ENCODE assay signal across 8 cellular contexts in genomic region chr12:89350661-89351488, GRCh38. TPM values are rescaled to one million over a fixed set of nuclear protein-coding genes. Genes with fewer than 3 reads are reported as not detected.
A peak's percentile ranks its signal among the peaks of the same experiment; 100 is the strongest.
DNase-seq lines count a peak whose midpoint lies in the region; ATAC-seq and TF ChIP-seq lines count a peak whose summit lies in the region.

No MANE protein-coding gene starts in this region.

- H3K27ac Mint-ChIP-seq in activated T-helper 17 cell treated with anti-CD3 and anti-CD28 coated beads, Interleukin-2, amount 50 U/mL, for 72 hours = peak overlapping the region; percentile 97
- H3K27ac Mint-ChIP-seq in glutamatergic neuron (ENCODE audit: unreplicated experiment) (peak overlapping the region; percentile 72), progenitor cell of endocrine pancreas (peak overlapping the region; percentile 99)

- peak overlapping the region; percentile 80 for H3K27ac ChIP-seq in AG04450 (ENCODE audit: low read depth, low read length)
- H3K27ac ChIP-seq in HUES6 (ENCODE audit: low read depth, low read length) = peak overlapping the region; percentile 72; the same call in 1 of the 2 replicates

- H3K36me3 Mint-ChIP-seq in activated T-helper 17 cell treated with anti-CD3 and anti-CD28 coated beads, Interleukin-2, amount 50 U/mL, for 72 hours (ENCODE audit: low read depth) = peaks cover 66% of the 10 kb centered on the region
- H3K36me3 Mint-ChIP-seq in glutamatergic neuron (ENCODE audit: unreplicated experiment) (no peaks in the 10 kb centered on the region), progenitor cell of endocrine pancreas (ENCODE audit: insufficient read depth) (peaks cover 22% of the 10 kb centered on the region)

- DNase-seq in AG04450 (ENCODE audit: low read depth, low spot score) (no peak), glutamatergic neuron (no peak), progenitor cell of endocrine pancreas (ENCODE audit: low spot score, unreplicated experiment) (no peak), inferior parietal cortex (ENCODE audit: extremely low spot score) (no peak), NCI-H510A treated with DMSO at 0.1 percent for 48 hours (lab: John Stamatoyannopoulos, UW) (no peak)

- POLR2A ChIA-PET in AG04450 (lab: Yijun Ruan, JAX) = interaction anchor here (1.0 to 4.5 kb wide), 5 partner anchors 101 to 331 kb away, joined by 3 to 41 read pairs (median 5); no protein-coding TSS in a partner anchor

- H3K27me3 Mint-ChIP-seq in activated T-helper 17 cell treated with anti-CD3 and anti-CD28 coated beads, Interleukin-2, amount 50 U/mL, for 72 hours = no peaks in the 10 kb centered on the region
- H3K27me3 Mint-ChIP-seq in glutamatergic neuron (ENCODE audit: unreplicated experiment) = peaks cover 20% of the 10 kb centered on the region
- H3K27me3 Mint-ChIP-seq in progenitor cell of endocrine pancreas = no peaks in the 10 kb centered on the region

- no peaks in the 10 kb centered on the region for H3K27me3 ChIP-seq in AG04450 (ENCODE audit: control insufficient read depth, insufficient read depth, low read length)
- H3K27me3 ChIP-seq in HUES6 (ENCODE audit: control insufficient read depth, insufficient read depth, low read length) = peaks cover 68% of the 10 kb centered on the region

- ATAC-seq in activated T-helper 17 cell treated with anti-CD3 and anti-CD28 coated beads, Interleukin-2, amount 50 U/mL, for 72 hours (replicated peaks) = no peak
- ATAC-seq in esophagus mucosa = no peak

- H3K4me3 Mint-ChIP-seq in activated T-helper 17 cell treated with anti-CD3 and anti-CD28 coated beads, Interleukin-2, amount 50 U/mL, for 72 hours = peak overlapping the region; percentile 91
- H3K4me3 Mint-ChIP-seq in glutamatergic neuron (ENCODE audit: unreplicated experiment) = peak overlapping the region; percentile 96
- H3K4me3 Mint-ChIP-seq in progenitor cell of endocrine pancreas (ENCODE audit: low read depth) = peak overlapping the region; percentile 95

- peak overlapping the region; percentile 97 for H3K9ac ChIP-seq in HUES6 (ENCODE audit: low read length)

- TF ChIP-seq CTCF in AG04450 (IDR thresholded peaks at IDR 0.05; ENCODE audit: low read depth, low read length) (no peak), glutamatergic neuron (IDR thresholded peaks at IDR 0.05; ENCODE audit: partially characterized antibody, unreplicated experiment) (no peak), progenitor cell of endocrine pancreas (IDR thresholded peaks at IDR 0.05; ENCODE audit: unreplicated experiment) (no peak)

- CTCF ChIA-PET in AG04450 (lab: Charles Lee) = interaction anchor here (0.7 to 7.3 kb wide), 3 partner anchors 34 to 333 kb away, joined by 3 to 48 read pairs (median 36); no protein-coding TSS in a partner anchor

- peaks cover 36% of the 10 kb centered on the region for H3K36me3 ChIP-seq in HUES6 (ENCODE audit: control insufficient read depth, insufficient read depth, low read length)

- no peaks in the 10 kb centered on the region; the same call in 1 of the 2 replicates for H3K9me3 ChIP-seq in AG04450 (ENCODE audit: control insufficient read depth, insufficient read depth, low read length)
- H3K9me3 ChIP-seq in HUES6 (ENCODE audit: control insufficient read depth, insufficient read depth, low read depth, low read length) = no peaks in the 10 kb centered on the region

- peaks cover 52% of the 10 kb centered on the region for H3K4me1 ChIP-seq in HUES6 (ENCODE audit: control insufficient read depth, insufficient read depth, low read length)

- no peaks in the 10 kb centered on the region for H3K9me3 Mint-ChIP-seq in activated T-helper 17 cell treated with anti-CD3 and anti-CD28 coated beads, Interleukin-2, amount 50 U/mL, for 72 hours
- H3K9me3 Mint-ChIP-seq in glutamatergic neuron (ENCODE audit: unreplicated experiment) = peaks cover 22% of the 10 kb centered on the region
- no peaks in the 10 kb centered on the region for H3K9me3 Mint-ChIP-seq in progenitor cell of endocrine pancreas (ENCODE audit: low read depth)

- peaks cover 29% of the 10 kb centered on the region for H3K4me1 Mint-ChIP-seq in activated T-helper 17 cell treated with anti-CD3 and anti-CD28 coated beads, Interleukin-2, amount 50 U/mL, for 72 hours
- H3K4me1 Mint-ChIP-seq in glutamatergic neuron (ENCODE audit: low read depth, unreplicated experiment) = peaks cover 44% of the 10 kb centered on the region
- H3K4me1 Mint-ChIP-seq in progenitor cell of endocrine pancreas (ENCODE audit: low read depth) = peaks cover 46% of the 10 kb centered on the region

- peak overlapping the region; percentile 98 for H3K4me3 ChIP-seq in AG04450 (ENCODE audit: low read depth, low read length)
- peak overlapping the region; percentile 77 for H3K4me3 ChIP-seq in HUES6 (ENCODE audit: low read depth, low read length)

RNA-seq across cellular contexts. Expression of gene DUSP6, which starts 1.4 kb away (rescaled TPM):
- 27.9 and 32.0 TPM in 2 replicates for polyA plus RNA-seq in AG04450 (2011; rRNA removed)
- polyA minus RNA-seq in AG04450 (2011; rRNA and poly(A)+ RNA removed) = 59.0 and 104 TPM in 2 replicates
- 10 to 100 TPM; 68.4 to 94.1 TPM for total RNA-seq in activated T-helper 17 cell treated with anti-CD3 and anti-CD28 coated beads, Interleukin-2, amount 50 U/mL, for 72 hours
- total RNA-seq in glutamatergic neuron (ENCODE audit: unreplicated experiment) (4.2 TPM), progenitor cell of endocrine pancreas (80.1 and 85.8 TPM in 2 replicates), esophagus mucosa (15.0 TPM)
